37 cellular contexts compared by ENCODE assay signal in genomic region chr2:122564843-122565242, GRCh38.
"Had no signal": no experiment of that assay in that cellular context is flagged by ENCODE, and none has a peak within 500 bp of the region (broad histone marks: within the 10 kb centered on the region; RNA-seq: fewer than 3 reads in every experiment).

No MANE protein-coding gene starts in this region.

- H3K9me3 Mint-ChIP-seq: activated CD8-positive, alpha-beta T cell treated with anti-CD3 and anti-CD28 coated beads for 36 hours; activated naive CD4-positive, alpha-beta T cell treated with anti-CD3 and anti-CD28 coated beads, Interleukin-2, amount 50 U/mL, for 24 hours; activated naive CD8-positive, alpha-beta T cell treated with anti-CD3 and anti-CD28 coated beads for 36 hours; activated naive CD8-positive, alpha-beta T cell treated with anti-CD3 and anti-CD28 coated beads, Interleukin-2, amount 50 U/mL, for 24 hours; activated T-helper 2 cell treated with anti-CD3 and anti-CD28 coated beads, Interferon-gamma antibody, Interleukin-2, Interleukin-4, amounts not matched to agents 10 μg/mL and 5 μg/mL and 100 μg/mL, durations not matched to agents 14 hours and 24 hours and 36 hours had no signal

- H3K27ac ChIP-seq: adrenal gland, body of pancreas, esophagus muscularis mucosa, foreskin keratinocyte, gastrocnemius medialis, WERI-Rb-1 had no signal

- ATAC-seq: activated CD4-positive, CD25-positive, alpha-beta regulatory T cell treated with anti-CD3 and anti-CD28 coated beads, Interleukin-2, amount 50 U/mL, for 24 hours; activated CD8-positive, alpha-beta T cell treated with anti-CD3 and anti-CD28 coated beads for 36 hours; activated naive CD8-positive, alpha-beta T cell treated with anti-CD3 and anti-CD28 coated beads, Interleukin-2, amount 50 U/mL, for 24 hours; body of pancreas; effector memory CD8-positive, alpha-beta T cell; foreskin keratinocyte; gastrocnemius medialis; T-helper 17 cell had no signal

- DNase-seq: activated B cell treated with CpG ODN at 0.5 μM for 24 hours; activated CD4-positive, alpha-beta T cell treated with anti-CD3 and anti-CD28 coated beads for 48 hours; activated CD4-positive, alpha-beta T cell treated with anti-CD3 and anti-CD28 coated beads, Interleukin-2, amount 50 U/mL, for 1 hour; activated CD4-positive, alpha-beta T cell treated with anti-CD3 and anti-CD28 coated beads, Interleukin-2, amount 50 U/mL, for 48 hours; activated CD8-positive, alpha-beta memory T cell treated with anti-CD3 and anti-CD28 coated beads for 24 hours; activated CD8-positive, alpha-beta memory T cell treated with anti-CD3 and anti-CD28 coated beads, Interleukin-2, amount 50 U/mL, for 4 hours; activated CD8-positive, alpha-beta T cell treated with anti-CD3 and anti-CD28 coated beads for 36 hours; activated effector memory CD4-positive, alpha-beta T cell treated with anti-CD3 and anti-CD28 coated beads, Interleukin-2, amount 50 U/mL, for 16 hours; activated naive CD4-positive, alpha-beta T cell treated with anti-CD3 and anti-CD28 coated beads for 36 hours; activated naive CD8-positive, alpha-beta T cell treated with anti-CD3 and anti-CD28 coated beads for 36 hours; activated naive CD8-positive, alpha-beta T cell treated with anti-CD3 and anti-CD28 coated beads, Interleukin-2, amount 50 U/mL, for 24 hours; activated T-cell treated with anti-CD3 and anti-CD28 coated beads, Interleukin-2, amount 50 U/mL, for 1 hour; activated T-cell treated with anti-CD3 and anti-CD28 coated beads, Interleukin-2, amount 50 U/mL, for 48 hours; adrenal gland; amygdala; aorta; body of pancreas; caudate nucleus; cortex of kidney; dermis blood vessel endothelial cell; effector CD4-positive, alpha-beta T cell; effector memory CD8-positive, alpha-beta T cell; erythroblast; foreskin keratinocyte; gastrocnemius medialis; glutamatergic neuron; T-helper 1 cell; T-helper 17 cell; T1000; WERI-Rb-1 had no signal

- H3K36me3 Mint-ChIP-seq: activated naive CD4-positive, alpha-beta T cell treated with anti-CD3 and anti-CD28 coated beads, Interleukin-2, amount 50 U/mL, for 24 hours; activated naive CD8-positive, alpha-beta T cell treated with anti-CD3 and anti-CD28 coated beads for 36 hours had no signal

- H3K4me1 Mint-ChIP-seq: activated B cell treated with CpG ODN at 0.5 μM for 24 hours; activated naive CD4-positive, alpha-beta T cell treated with anti-CD3 and anti-CD28 coated beads, Interleukin-2, amount 50 U/mL, for 24 hours; activated naive CD8-positive, alpha-beta T cell treated with anti-CD3 and anti-CD28 coated beads for 36 hours; activated naive CD8-positive, alpha-beta T cell treated with anti-CD3 and anti-CD28 coated beads, Interleukin-2, amount 50 U/mL, for 24 hours; T-helper 17 cell had no signal

- H3K27me3 ChIP-seq: adrenal gland, body of pancreas, esophagus muscularis mucosa, foreskin keratinocyte, gastrocnemius medialis had no signal

- FAIRE-seq: colon had no signal

- H3K36me3 ChIP-seq: adrenal gland, esophagus muscularis mucosa, gastrocnemius medialis, WERI-Rb-1 had no signal

- H3K4me1 ChIP-seq: adrenal gland, body of pancreas, esophagus muscularis mucosa, foreskin keratinocyte, gastrocnemius medialis had no signal

- H3K9me3 ChIP-seq: adrenal gland, body of pancreas, esophagus muscularis mucosa, gastrocnemius medialis had no signal

- H3K27me3 Mint-ChIP-seq: activated B cell treated with CpG ODN at 0.5 μM for 24 hours; activated CD8-positive, alpha-beta T cell treated with anti-CD3 and anti-CD28 coated beads for 36 hours; activated naive CD4-positive, alpha-beta T cell treated with anti-CD3 and anti-CD28 coated beads, Interleukin-2, amount 50 U/mL, for 24 hours; activated naive CD8-positive, alpha-beta T cell treated with anti-CD3 and anti-CD28 coated beads for 36 hours; activated naive CD8-positive, alpha-beta T cell treated with anti-CD3 and anti-CD28 coated beads, Interleukin-2, amount 50 U/mL, for 24 hours; effector memory CD8-positive, alpha-beta T cell; T-helper 17 cell had no signal

- H3K27ac Mint-ChIP-seq: activated B cell treated with CpG ODN at 0.5 μM for 24 hours; activated CD8-positive, alpha-beta T cell treated with anti-CD3 and anti-CD28 coated beads for 36 hours; activated naive CD4-positive, alpha-beta T cell treated with anti-CD3 and anti-CD28 coated beads for 36 hours; activated naive CD4-positive, alpha-beta T cell treated with anti-CD3 and anti-CD28 coated beads, Interleukin-2, amount 50 U/mL, for 24 hours; activated naive CD8-positive, alpha-beta T cell treated with anti-CD3 and anti-CD28 coated beads for 36 hours; activated naive CD8-positive, alpha-beta T cell treated with anti-CD3 and anti-CD28 coated beads, Interleukin-2, amount 50 U/mL, for 24 hours; activated T-helper 1 cell treated with anti-CD3 and anti-CD28 coated beads, Interleukin-12 subunit alpha, Interleukin-12 subunit beta, Interleukin-2, Interleukin-4 antibody, amounts not matched to agents 30 ng/mL and 10 ng/mL and 1 ng/mL, durations not matched to agents 14 hours and 24 hours and 36 hours; activated T-helper 2 cell treated with anti-CD3 and anti-CD28 coated beads, Interferon-gamma antibody, Interleukin-2, Interleukin-4, amounts not matched to agents 10 μg/mL and 5 μg/mL and 100 μg/mL, durations not matched to agents 14 hours and 24 hours and 36 hours; effector memory CD8-positive, alpha-beta T cell; T-helper 17 cell; T-helper 2 cell treated with Interferon-gamma antibody and Interleukin-4, amounts not matched to agents 5 μg/mL and 100 μg/mL, for 36 hours had no signal

- H3K4me3 ChIP-seq: adrenal gland, body of pancreas, esophagus muscularis mucosa, gastrocnemius medialis had no signal

- H3K4me3 Mint-ChIP-seq: activated B cell treated with CpG ODN at 0.5 μM for 24 hours; activated CD8-positive, alpha-beta T cell treated with anti-CD3 and anti-CD28 coated beads for 36 hours; activated naive CD4-positive, alpha-beta T cell treated with anti-CD3 and anti-CD28 coated beads for 36 hours; activated naive CD4-positive, alpha-beta T cell treated with anti-CD3 and anti-CD28 coated beads, Interleukin-2, amount 50 U/mL, for 24 hours; activated naive CD8-positive, alpha-beta T cell treated with anti-CD3 and anti-CD28 coated beads for 36 hours; activated naive CD8-positive, alpha-beta T cell treated with anti-CD3 and anti-CD28 coated beads, Interleukin-2, amount 50 U/mL, for 24 hours; activated T-helper 1 cell treated with anti-CD3 and anti-CD28 coated beads, Interleukin-12 subunit alpha, Interleukin-12 subunit beta, Interleukin-2, Interleukin-4 antibody, amounts not matched to agents 30 ng/mL and 10 ng/mL and 1 ng/mL, durations not matched to agents 14 hours and 24 hours and 36 hours; effector memory CD8-positive, alpha-beta T cell; T-helper 17 cell; T-helper 2 cell treated with Interferon-gamma antibody and Interleukin-4, amounts not matched to agents 5 μg/mL and 100 μg/mL, for 36 hours had no signal
